ENCODE assay signal across 24 cellular contexts in the genomic region with DNA sequence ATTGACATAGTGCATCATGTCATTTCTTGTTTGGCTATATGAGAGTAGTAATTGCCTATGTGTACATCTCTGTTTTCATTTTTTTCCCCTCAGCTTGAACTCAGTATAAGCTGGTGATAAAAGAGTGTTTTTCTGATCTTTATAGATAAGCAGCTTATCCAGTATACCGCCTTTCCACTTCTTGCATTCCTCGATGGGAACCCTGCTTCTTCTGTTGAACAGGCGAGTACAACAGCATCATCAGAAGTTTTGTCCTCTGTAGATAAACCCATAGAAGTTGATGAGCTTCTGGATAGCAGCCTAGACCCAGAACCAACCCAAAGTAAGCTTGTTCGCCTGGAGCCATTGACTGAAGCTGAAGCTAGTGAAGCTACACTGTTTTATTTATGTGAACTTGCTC.
"Had no signal": no experiment of that assay in that cellular context is flagged by ENCODE, and none has a peak within 500 bp of the region (broad histone marks: within the 10 kb centered on the region; RNA-seq: fewer than 3 reads in every experiment).

No MANE protein-coding gene starts in this region.

- FAIRE-seq: HTR-8/SVneo, RCC 7860 had no signal

- H3K27me3 ChIP-seq: MG63, SJSA1 had no signal

- H3K27ac ChIP-seq: HL-60, SJSA1, SK-N-MC had no signal

- DNase-seq: Karpas-422, KG1, MG63, NCI-H1092, NCI-H1105 treated with DMSO at 0.1 percent for 48 hours, NCI-H1417 treated with DMSO at 0.1 percent for 48 hours, NCI-H146, NCI-H1694 treated with DMSO at 0.1 percent for 48 hours, NCI-H1930, NCI-H2081, NCI-H2107, NCI-H2227 treated with DMSO at 0.1 percent for 48 hours, NCI-H524, NCI-H526 treated with DMSO at 0.1 percent for 48 hours, NCI-H774, Right ventricle myocardium superior, RPMI8226, SIG-M5, SW 1271 had no signal

- H3K9me3 ChIP-seq: MG63, SJSA1 had no signal

- H3K4me3 ChIP-seq: MG63, SJSA1, SK-N-MC had no signal
